In the genomic region with DNA sequence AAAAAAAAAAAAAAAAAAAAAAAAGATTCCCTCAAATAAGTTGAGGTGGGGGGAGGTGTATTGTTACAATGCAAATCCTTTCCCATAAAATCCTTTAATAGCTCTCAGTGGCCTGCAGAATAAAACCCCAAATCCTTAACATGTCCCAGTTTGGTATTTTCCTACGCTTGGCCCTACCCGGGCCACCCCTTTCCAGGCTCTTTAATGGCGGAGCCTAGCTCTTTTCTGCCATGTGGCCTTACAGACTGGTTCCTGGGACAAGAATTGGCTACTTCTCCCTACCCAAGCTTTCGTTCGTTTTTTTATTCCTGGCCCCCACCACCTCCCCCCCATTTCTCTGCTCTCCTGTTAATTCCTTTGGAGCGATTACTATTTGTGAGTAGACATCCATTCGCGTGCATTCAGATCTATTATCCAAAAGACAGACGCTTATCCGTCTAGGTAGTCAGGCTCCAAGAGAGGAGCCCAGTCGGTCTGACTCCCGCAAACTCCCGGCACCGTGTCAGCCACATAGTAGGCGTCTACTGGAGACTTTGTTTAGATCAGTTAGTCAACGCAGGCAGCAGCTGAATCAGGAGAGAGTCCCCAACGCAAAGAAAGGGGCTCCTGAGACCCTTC, we compare ENCODE assay signal across 8 cellular contexts. TPM values are rescaled to one million over a fixed set of nuclear protein-coding genes. Genes with fewer than 3 reads are reported as not detected.
A peak's percentile ranks its signal among the peaks of the same experiment; 100 is the strongest.
DNase-seq lines count a peak whose midpoint lies in the region; ATAC-seq and TF ChIP-seq lines count a peak whose summit lies in the region.

No MANE protein-coding gene starts in this region.

- CTCF ChIA-PET in activated CD8-positive, alpha-beta T cell treated with anti-CD3 and anti-CD28 coated beads, Interleukin-2, amount 10 ng/mL, durations not matched to agents 7 days and 5 days (lab: Charles Lee): interaction anchor here (0.8 to 1.7 kb wide), 6 partner anchors 25 to 320 kb away, joined by 3 to 13 read pairs (median 3); partner anchors contain the start of genes RANBP10 and TSNAXIP1

- TF ChIP-seq POLR2A in spleen (IDR thresholded peaks at IDR 0.05): no peak

- peaks cover 5% of the 10 kb centered on the region; the same call in 1 of the 2 replicates for H3K4me1 ChIP-seq in iPS DF 6.9 (ENCODE audit: control insufficient read depth, insufficient read depth, low read length)
- H3K4me1 ChIP-seq in spleen: peaks cover 30 to 47% (median 42%) of the 10 kb centered on the region in 6 donors

- peak overlapping the region; percentile 98 for H3K27ac Mint-ChIP-seq in activated CD8-positive, alpha-beta T cell treated with anti-CD3 and anti-CD28 coated beads, Interleukin-2, amount 10 ng/mL, durations not matched to agents 7 days and 5 days

- POLR2A ChIA-PET in activated CD8-positive, alpha-beta T cell treated with anti-CD3 and anti-CD28 coated beads, Interleukin-2, amount 10 ng/mL, durations not matched to agents 7 days and 5 days (lab: Charles Lee): no interaction called here

- TF ChIP-seq CTCF in HL-60 (IDR thresholded peaks at IDR 0.05; ENCODE audit: insufficient read depth, low read length) (no peak), spleen (IDR thresholded peaks at IDR 0.05 in 8 of 11, conservative IDR thresholded peaks at IDR 0.05 in 3 of 11) (no peak), GM10266 (IDR thresholded peaks at IDR 0.05; ENCODE audit: control insufficient read depth, insufficient read depth, low read depth, missing control alignments) (no peak)

- H3K27ac ChIP-seq in HL-60 (replicated peaks) (peak overlapping the region; percentile 94), iPS DF 6.9 (ENCODE audit: low read length) (no peak overlapping the region), spleen (peak overlapping the region; percentile 98 to 100 (median 100))

- peaks cover 24% of the 10 kb centered on the region for H3K36me3 Mint-ChIP-seq in activated CD8-positive, alpha-beta T cell treated with anti-CD3 and anti-CD28 coated beads, Interleukin-2, amount 10 ng/mL, durations not matched to agents 7 days and 5 days (ENCODE audit: low read depth)

- no peaks in the 10 kb centered on the region for H3K9me3 Mint-ChIP-seq in activated CD8-positive, alpha-beta T cell treated with anti-CD3 and anti-CD28 coated beads, Interleukin-2, amount 10 ng/mL, durations not matched to agents 7 days and 5 days (ENCODE audit: insufficient read depth)

- intact Hi-C loops in spleen (cut with DNase I; ENCODE audit: low total_unique reads): loop anchor here (10.0 kb wide), 1 partner anchor 93 kb away; the partner anchor contains the start of genes CTRL and PSMB10

- H3K4me1 Mint-ChIP-seq in activated CD8-positive, alpha-beta T cell treated with anti-CD3 and anti-CD28 coated beads, Interleukin-2, amount 10 ng/mL, durations not matched to agents 7 days and 5 days (ENCODE audit: low read depth): peaks cover 38% of the 10 kb centered on the region

- no peaks in the 10 kb centered on the region for H3K36me3 ChIP-seq in iPS DF 6.9 (ENCODE audit: control insufficient read depth, insufficient read depth, low read length)
- no peaks in the 10 kb centered on the region for H3K36me3 ChIP-seq in spleen

- H3K9me3 ChIP-seq in iPS DF 6.9 (ENCODE audit: control insufficient read depth, insufficient read depth, low read length) (no peaks in the 10 kb centered on the region), spleen (no peaks in the 10 kb centered on the region)

- H3K27me3 ChIP-seq in HL-60 (ENCODE audit: insufficient read depth, poor library complexity, severe bottlenecking) (no peaks in the 10 kb centered on the region), iPS DF 6.9 (ENCODE audit: control insufficient read depth, insufficient read depth, low read length) (no peaks in the 10 kb centered on the region), spleen (replicated peaks in 1 of 7) (no peaks in the 10 kb centered on the region)

- no peak for ATAC-seq in activated CD8-positive, alpha-beta T cell treated with anti-CD3 and anti-CD28 coated beads, Interleukin-2, amount 10 ng/mL, durations not matched to agents 7 days and 5 days
- ATAC-seq in GM19395 (IDR thresholded peaks at IDR 0.05; ENCODE audit: unreplicated experiment): no peak

- no CpG with 5 or more reads among the region's 17 CpGs for WGBS in iPS DF 6.9 (ENCODE audit: insufficient coverage, insufficient read length)
- 57 to 70% (median 65%) methylated on average over 16 to 17 of the region's 17 CpGs for WGBS in spleen, 5 donors

- H3K27me3 Mint-ChIP-seq in activated CD8-positive, alpha-beta T cell treated with anti-CD3 and anti-CD28 coated beads, Interleukin-2, amount 10 ng/mL, durations not matched to agents 7 days and 5 days (ENCODE audit: low read depth): no peaks in the 10 kb centered on the region

- H3K4me3 ChIP-seq in HL-60 (replicated peaks; ENCODE audit: insufficient read depth, low read length): no peak overlapping the region
- peak overlapping the region; percentile 1; the same call in 1 of the 2 replicates for H3K4me3 ChIP-seq in iPS DF 6.9 (ENCODE audit: low read length)
- H3K4me3 ChIP-seq in spleen: peak overlapping the region in 5 of 8 donors; percentile 71 to 97 (median 81)

- DNase-seq in HL-60 (ENCODE audit: low read depth in 1 of 2, low spot score in 1 of 2) (no peak), iPS DF 6.9 (ENCODE audit: low read depth, low spot score) (no peak), spleen (no peak), GM10266 (ENCODE audit: extremely low spot score) (no peak), NCI-H1417 treated with DMSO at 0.1 percent for 48 hours (lab: John Stamatoyannopoulos, UW) (no peak), retina (no peak)
- DNase-seq in activated CD8-positive, alpha-beta T cell treated with anti-CD3 and anti-CD28 coated beads, Interleukin-2, amount 10 ng/mL, durations not matched to agents 7 days and 5 days: no peak

- H3K4me3 Mint-ChIP-seq in activated CD8-positive, alpha-beta T cell treated with anti-CD3 and anti-CD28 coated beads, Interleukin-2, amount 10 ng/mL, durations not matched to agents 7 days and 5 days: peak overlapping the region; percentile 89

RNA-seq across cellular contexts. Expression of gene THAP11, which starts 0.8 kb away (rescaled TPM):
- total RNA-seq in activated CD8-positive, alpha-beta T cell treated with anti-CD3 and anti-CD28 coated beads, Interleukin-2, amount 10 ng/mL, durations not matched to agents 7 days and 5 days: 10 to 100 TPM; 50.2 to 52.4 TPM
- 10 to 100 TPM; 23.5 to 80.7 (median 35.7) TPM for total RNA-seq in spleen
- 10 to 100 TPM; 19.9 to 31.7 (median 24.3) TPM for polyA plus RNA-seq in spleen

RNA-seq across cellular contexts. Expression of gene NUTF2, which starts 5.4 kb away (rescaled TPM):
- 100 to 1,000 TPM; 125 to 134 TPM for total RNA-seq in activated CD8-positive, alpha-beta T cell treated with anti-CD3 and anti-CD28 coated beads, Interleukin-2, amount 10 ng/mL, durations not matched to agents 7 days and 5 days
- 10 to 100 TPM; 38.8 to 64.3 (median 48.6) TPM for total RNA-seq in spleen
- 100 to 1,000 TPM in 1 of 3 donors, 10 to 100 TPM in 2; 92.3 to 116 (median 97.0) TPM for polyA plus RNA-seq in spleen

RNA-seq across cellular contexts. Expression of gene CENPT, which starts 6.2 kb away (rescaled TPM):
- 10 to 100 TPM; 58.9 to 63.6 TPM for total RNA-seq in activated CD8-positive, alpha-beta T cell treated with anti-CD3 and anti-CD28 coated beads, Interleukin-2, amount 10 ng/mL, durations not matched to agents 7 days and 5 days
- total RNA-seq in spleen: 10 to 100 TPM; 43.2 to 82.9 (median 50.8) TPM
- polyA plus RNA-seq in spleen: 100 to 1,000 TPM in 1 of 3 donors, 10 to 100 TPM in 2; 47.2 to 101 (median 91.3) TPM

RNA-seq across cellular contexts. Expression of gene EDC4, which starts 31.5 kb away (rescaled TPM):
- 100 to 1,000 TPM; 111 to 113 TPM for total RNA-seq in activated CD8-positive, alpha-beta T cell treated with anti-CD3 and anti-CD28 coated beads, Interleukin-2, amount 10 ng/mL, durations not matched to agents 7 days and 5 days
- total RNA-seq in spleen: 10 to 100 TPM; 51.7 to 71.3 (median 63.2) TPM
- 10 to 100 TPM; 27.6 to 45.0 (median 39.6) TPM for polyA plus RNA-seq in spleen

RNA-seq across cellular contexts. Expression of gene TSNAXIP1, which starts 34.6 kb away (rescaled TPM):
- under 1 TPM; 0.47 to 0.63 TPM for total RNA-seq in activated CD8-positive, alpha-beta T cell treated with anti-CD3 and anti-CD28 coated beads, Interleukin-2, amount 10 ng/mL, durations not matched to agents 7 days and 5 days
- total RNA-seq in spleen: 1 to 10 TPM in 1 of 7 donors, under 1 TPM in 6; 0.44 to 2.7 (median 0.80) TPM
- 1 to 10 TPM; 1.0 to 2.3 (median 1.9) TPM for polyA plus RNA-seq in spleen
